ENCODE assay signal across 1 cellular context in genomic region chr4:94304365-94304971, GRCh38.
TF ChIP-seq lines count a peak whose summit lies in the region.

No MANE protein-coding gene starts in this region.

TF ChIP-seq in GM23338, 12 proteins besides CTCF, POLR2A, EP300 and RAD21 (continued from another document):
- TF ChIP-seq, protein P1, sequence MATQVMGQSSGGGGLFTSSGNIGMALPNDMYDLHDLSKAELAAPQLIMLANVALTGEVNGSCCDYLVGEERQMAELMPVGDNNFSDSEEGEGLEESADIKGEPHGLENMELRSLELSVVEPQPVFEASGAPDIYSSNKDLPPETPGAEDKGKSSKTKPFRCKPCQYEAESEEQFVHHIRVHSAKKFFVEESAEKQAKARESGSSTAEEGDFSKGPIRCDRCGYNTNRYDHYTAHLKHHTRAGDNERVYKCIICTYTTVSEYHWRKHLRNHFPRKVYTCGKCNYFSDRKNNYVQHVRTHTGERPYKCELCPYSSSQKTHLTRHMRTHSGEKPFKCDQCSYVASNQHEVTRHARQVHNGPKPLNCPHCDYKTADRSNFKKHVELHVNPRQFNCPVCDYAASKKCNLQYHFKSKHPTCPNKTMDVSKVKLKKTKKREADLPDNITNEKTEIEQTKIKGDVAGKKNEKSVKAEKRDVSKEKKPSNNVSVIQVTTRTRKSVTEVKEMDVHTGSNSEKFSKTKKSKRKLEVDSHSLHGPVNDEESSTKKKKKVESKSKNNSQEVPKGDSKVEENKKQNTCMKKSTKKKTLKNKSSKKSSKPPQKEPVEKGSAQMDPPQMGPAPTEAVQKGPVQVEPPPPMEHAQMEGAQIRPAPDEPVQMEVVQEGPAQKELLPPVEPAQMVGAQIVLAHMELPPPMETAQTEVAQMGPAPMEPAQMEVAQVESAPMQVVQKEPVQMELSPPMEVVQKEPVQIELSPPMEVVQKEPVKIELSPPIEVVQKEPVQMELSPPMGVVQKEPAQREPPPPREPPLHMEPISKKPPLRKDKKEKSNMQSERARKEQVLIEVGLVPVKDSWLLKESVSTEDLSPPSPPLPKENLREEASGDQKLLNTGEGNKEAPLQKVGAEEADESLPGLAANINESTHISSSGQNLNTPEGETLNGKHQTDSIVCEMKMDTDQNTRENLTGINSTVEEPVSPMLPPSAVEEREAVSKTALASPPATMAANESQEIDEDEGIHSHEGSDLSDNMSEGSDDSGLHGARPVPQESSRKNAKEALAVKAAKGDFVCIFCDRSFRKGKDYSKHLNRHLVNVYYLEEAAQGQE (IDR thresholded peaks at IDR 0.05; ENCODE audit: unreplicated experiment) = no peak
- TF ChIP-seq STAT1 (IDR thresholded peaks at IDR 0.05; ENCODE audit: unreplicated experiment) (no peak), ETS1 (IDR thresholded peaks at IDR 0.05) (no peak), EZH2 (IDR thresholded peaks at IDR 0.05; ENCODE audit: low read depth, unreplicated experiment) (no peak)
